8 cellular contexts compared by ENCODE assay signal in the genomic region with DNA sequence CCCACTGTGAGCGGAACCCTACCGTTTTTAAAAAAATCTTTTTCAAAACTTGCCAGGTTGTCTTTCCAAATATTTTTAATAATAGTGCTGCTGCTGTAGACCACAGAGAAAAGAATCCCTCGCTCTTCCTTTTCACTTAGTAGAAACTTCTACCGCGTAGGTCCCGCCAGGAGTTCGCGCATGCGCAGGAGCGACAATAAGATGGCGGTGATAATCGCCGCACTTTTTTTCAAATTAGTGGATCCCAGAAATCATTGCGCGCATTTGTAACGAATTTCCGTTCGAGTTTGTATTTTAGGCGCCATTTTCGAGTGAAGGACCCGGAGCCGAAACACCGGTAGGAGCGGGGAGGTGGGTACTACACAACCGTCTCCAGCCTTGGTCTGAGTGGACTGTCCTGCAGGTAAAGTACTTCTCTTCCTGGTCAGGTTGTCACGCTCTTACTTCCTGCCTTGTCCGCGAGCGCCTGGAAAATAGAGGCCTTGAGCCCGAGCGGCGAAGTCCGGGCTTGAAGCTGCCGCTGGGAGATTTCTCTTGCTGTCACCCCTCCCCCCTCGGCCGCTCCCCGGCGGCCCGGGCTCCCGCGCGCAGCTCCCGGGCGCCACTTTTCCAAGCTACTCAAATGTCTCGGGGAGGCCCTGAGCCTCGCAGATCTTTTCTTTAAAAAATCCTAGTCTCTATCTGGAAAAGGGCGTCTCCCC. TPM values are rescaled to one million over a fixed set of nuclear protein-coding genes. Genes with fewer than 3 reads are reported as not detected.
DNase-seq lines count a peak whose midpoint lies in the region; ATAC-seq, FAIRE-seq and TF ChIP-seq lines count a peak whose summit lies in the region.

TSS of gene SMC4 (plus strand) at position 304 of the 701 bp plus-strand sequence. CDS start 1,177 bp downstream, outside the sequence.

- peak; percentile 69; the same call in 1 of the 2 replicates for TF ChIP-seq POLR2A in GM12891 (IDR thresholded peaks at IDR 0.05; ENCODE audit: low read depth, low read length)
- TF ChIP-seq POLR2A in transverse colon (IDR thresholded peaks at IDR 0.05): peak; percentile 80

- 0 to 1% methylated on average over 15 to 35 of the region's 47 CpGs for WGBS in transverse colon (ENCODE audit: low coverage in 1 of 2), 2 donors

- TF ChIP-seq CTCF in cardiac muscle cell (IDR thresholded peaks at IDR 0.05; ENCODE audit: low read depth, low read length) (no peak), parathyroid adenoma (IDR thresholded peaks at IDR 0.05) (no peak), transverse colon (IDR thresholded peaks at IDR 0.05) (peak in 2 of 5 experiments; percentile 28 to 52)

- H3K4me1 ChIP-seq in cardiac muscle cell (ENCODE audit: low read depth) (peaks cover 31% of the 10 kb centered on the region), parathyroid adenoma (no peaks in the 10 kb centered on the region), transverse colon (peaks cover 4 to 42% (median 16%) of the 10 kb centered on the region in 4 donors)

- intact Hi-C loops in transverse colon (cut with DNase I; ENCODE audit: low total_unique reads): no loop called here

- no peaks in the 10 kb centered on the region for H3K9me3 ChIP-seq in cardiac muscle cell (ENCODE audit: low read depth)
- no peaks in the 10 kb centered on the region for H3K9me3 ChIP-seq in parathyroid adenoma (ENCODE audit: control insufficient read depth, low read length)
- H3K9me3 ChIP-seq in transverse colon: no peaks in the 10 kb centered on the region

- peaks cover 19% of the 10 kb centered on the region for H3K79me2 ChIP-seq in parathyroid adenoma

- H3K4me2 ChIP-seq in parathyroid adenoma (ENCODE audit: low read length): peak within 1 kb of the TSS; percentile 72

- H3K36me3 ChIP-seq in cardiac muscle cell (no peaks in the 10 kb centered on the region), parathyroid adenoma (ENCODE audit: control insufficient read depth, insufficient read depth, low read length) (no peaks in the 10 kb centered on the region), transverse colon (no peaks in the 10 kb centered on the region)

- FAIRE-seq in GM12891 (lab: Jason Lieb, UNC): no peak

- DNase-seq in GM12891 (ENCODE audit: insufficient read length, low spot score) (peak; percentile 33), NCI-H1436 (lab: John Stamatoyannopoulos, UW) (peak; percentile 98), SW480 (ENCODE audit: low spot score) (peak; percentile 93), cardiac muscle cell (ENCODE audit: low read depth in 1 of 2, low spot score in 1 of 2) (peak; percentile 95 to 96), transverse colon (peak; percentile 86)
- DNase-seq in activated naive CD8-positive, alpha-beta T cell treated with anti-CD3 and anti-CD28 coated beads, Interleukin-2, amount 50 U/mL, for 16 hours (ENCODE audit: low read depth, low spot score): peak; percentile 54

- no peaks in the 10 kb centered on the region for H3K27me3 ChIP-seq in cardiac muscle cell
- no peaks in the 10 kb centered on the region for H3K27me3 ChIP-seq in parathyroid adenoma (ENCODE audit: control insufficient read depth, insufficient read depth, low read length)
- no peaks in the 10 kb centered on the region for H3K27me3 ChIP-seq in transverse colon

- peak; percentile 57 for ATAC-seq in HG02840 (IDR thresholded peaks at IDR 0.05; ENCODE audit: low FRiP score, unreplicated experiment)

- H3K4me3 ChIP-seq in cardiac muscle cell: peak within 1 kb of the TSS; percentile 74
- H3K4me3 ChIP-seq in parathyroid adenoma (ENCODE audit: low read depth, low read length): peak within 1 kb of the TSS; percentile 75
- peak within 1 kb of the TSS; percentile 59 to 96 (median 76) for H3K4me3 ChIP-seq in transverse colon

- H3K27ac ChIP-seq in cardiac muscle cell: peak within 1 kb of the TSS; percentile 92
- H3K27ac ChIP-seq in parathyroid adenoma: peak within 1 kb of the TSS; percentile 84
- peak within 1 kb of the TSS; percentile 88 to 94 (median 93) for H3K27ac ChIP-seq in transverse colon

- no peak within 1 kb of the TSS for H3K9ac ChIP-seq in parathyroid adenoma

- TF ChIP-seq EP300 in transverse colon (IDR thresholded peaks at IDR 0.05; ENCODE audit: low read depth): no peak

- H2AFZ ChIP-seq in parathyroid adenoma: peak within 1 kb of the TSS; percentile 95

- in situ Hi-C loops in transverse colon (cut with MboI; ENCODE audit: low pct_ligation_motif_present in 1 of 4, low pct_unique_long_range_greater_than_20kb in 1 of 4, low sequenced_read_pairs in 3 of 4): no loop called here

TF ChIP-seq in GM12891, 5 proteins besides CTCF, POLR2A, EP300 and RAD21:
- TF ChIP-seq POLR2AphosphoS5 (IDR thresholded peaks at IDR 0.05; ENCODE audit: low read depth, low read length) (peak; percentile 81; the same call in 1 of the 2 replicates), PAX5 (IDR thresholded peaks at IDR 0.05; ENCODE audit: insufficient read depth, low read length, severe bottlenecking) (no peak), POU2F2 (IDR thresholded peaks at IDR 0.05; ENCODE audit: low read depth, low read length) (0 out of 2 replicates have a peak, but pooled peaks have one; percentile 40), SPI1 (IDR thresholded peaks at IDR 0.05; ENCODE audit: low read depth, low read length) (no peak), TAF1 (IDR thresholded peaks at IDR 0.05; ENCODE audit: low read depth, low read length) (peak; percentile 53; the same call in 1 of the 2 replicates)

RNA-seq across cellular contexts. Expression of gene SMC4, which starts in this region (rescaled TPM):
- polyA plus RNA-seq in GM12891 (2012; ENCODE audit: low read depth, missing spikeins): 55.3 TPM
- total RNA-seq in cardiac muscle cell: 33.3 and 91.6 TPM in 2 replicates
- polyA plus RNA-seq in cardiac muscle cell: 63.0 and 142 TPM in 2 replicates
- 100 to 1,000 TPM in 1 of 4 donors, 10 to 100 TPM in 3; 29.4 to 263 (median 57.9) TPM for total RNA-seq in transverse colon

Comparison
In these comparisons a context has a peak if more than half of its experiments do, and no peak if none do; other contexts are left out.
1. Peak in every context shown above with its lines: DNase-seq, ATAC-seq, H3K4me3 ChIP-seq and H3K27ac ChIP-seq.
2. DNase-seq: peak in every context shown above with its lines; median percentile 98 in NCI-H1436; 96 in cardiac muscle cell; 93 in SW480; 86 in transverse colon; 54 in activated naive CD8-positive, alpha-beta T cell treated with anti-CD3 and anti-CD28 coated beads, Interleukin-2, amount 50 U/mL, for 16 hours; 33 in GM12891.